In the genomic region with DNA sequence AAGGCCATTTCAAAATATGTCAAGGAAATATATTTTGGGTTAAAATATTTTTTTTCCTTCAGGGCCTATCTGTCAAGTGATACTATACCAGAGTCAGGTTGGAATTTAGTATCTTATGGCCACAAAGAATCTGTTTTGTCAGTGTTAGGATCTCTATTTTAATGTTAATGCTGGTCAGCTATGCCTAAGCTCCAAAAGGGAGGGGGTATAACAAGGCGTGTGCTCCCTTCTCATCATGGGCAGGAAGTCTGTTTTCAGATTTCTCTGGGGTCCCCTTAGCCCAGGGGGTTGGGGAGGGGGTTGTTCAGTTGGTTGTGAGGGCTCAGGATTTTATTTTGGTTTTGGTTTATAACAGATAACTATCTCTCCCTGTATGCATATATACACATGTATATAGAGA, we compare ENCODE assay signal across 27 cellular contexts.
"Had no signal": no experiment of that assay in that cellular context is flagged by ENCODE, and none has a peak within 500 bp of the region (broad histone marks: within the 10 kb centered on the region; RNA-seq: fewer than 3 reads in every experiment).

No MANE protein-coding gene starts in this region.

- H3K27me3 Mint-ChIP-seq: stimulated activated naive B cell treated with anti-CD40 and anti-IgM and Interleukin-4, amounts not matched to agents 10 μg/mL and 1 μg/mL and 100 μg/mL, for 72 hours; stimulated activated naive CD8-positive, alpha-beta T cell treated with anti-CD3 and anti-CD28 coated beads, Interleukin-15, Interleukin-2, amounts not matched to agents 100 ng/mL and 50 ng/mL, for 24 hours had no signal

- H3K27me3 ChIP-seq: neural progenitor cell, ovary, right lobe of liver, sigmoid colon, stomach, thyroid gland, tibial nerve, upper lobe of left lung, vagina had no signal

- H3K4me3 ChIP-seq: neural progenitor cell, ovary, psoas muscle, right lobe of liver, sigmoid colon, stomach, thoracic aorta, thyroid gland, tibial nerve, upper lobe of left lung, vagina had no signal

- ATAC-seq: psoas muscle; right cardiac atrium; right lobe of liver; stimulated activated effector memory CD8-positive, alpha-beta T cell treated with anti-CD3 and anti-CD28 coated beads, Interleukin-12 subunit alpha, Interleukin-12 subunit beta, amount 100 ng/mL, for 72 hours; stimulated activated naive B cell treated with anti-CD40 and anti-IgM and Interleukin-4, amounts not matched to agents 10 μg/mL and 1 μg/mL and 100 μg/mL, for 72 hours had no signal

- H3K9me3 ChIP-seq: thyroid gland, vagina had no signal

- DNase-seq: occipital lobe; ovary; posterior cingulate gyrus; psoas muscle; right cardiac atrium; right lobe of liver; sigmoid colon; small intestine; stimulated activated CD4-positive, alpha-beta T cell treated with anti-CD3 and anti-CD28 coated beads, Interleukin-15, amount 100 ng/mL, for 24 hours; stimulated activated CD4-positive, alpha-beta T cell treated with anti-CD3 and anti-CD28 coated beads, Interleukin-2, amount 100 ng/mL, for 24 hours; stimulated activated CD4-positive, alpha-beta T cell treated with anti-CD3 and anti-CD28 coated beads, Interleukin-2, amount 100 ng/mL, for 48 hours; stimulated activated CD4-positive, alpha-beta T cell treated with anti-CD3 and anti-CD28 coated beads, Interleukin-4, amount 100 ng/mL, for 24 hours; stimulated activated naive B cell treated with anti-CD40 and anti-IgM and Interleukin-4, amounts not matched to agents 10 μg/mL and 1 μg/mL and 100 μg/mL, for 72 hours; stimulated activated naive CD4-positive, alpha-beta T cell treated with Interleukin-2 at 50 U/mL for 16 hours; stomach; thyroid gland; trophoblast cell; upper lobe of left lung had no signal

- H3K79me2 ChIP-seq: parathyroid adenoma had no signal

- H2AFZ ChIP-seq: neural progenitor cell, parathyroid adenoma had no signal

- H3K27ac Mint-ChIP-seq: nephron; neural progenitor cell; progenitor cell of endocrine pancreas; stimulated activated effector memory CD8-positive, alpha-beta T cell treated with anti-CD3 and anti-CD28 coated beads, Interleukin-12 subunit alpha, Interleukin-12 subunit beta, amount 100 ng/mL, for 72 hours; stimulated activated naive B cell treated with anti-CD40 and anti-IgM and Interleukin-4, amounts not matched to agents 10 μg/mL and 1 μg/mL and 100 μg/mL, for 72 hours; stimulated activated naive CD8-positive, alpha-beta T cell treated with anti-CD3 and anti-CD28 coated beads, Interleukin-15, Interleukin-2, amounts not matched to agents 100 ng/mL and 50 ng/mL, for 24 hours had no signal

- H3K36me3 Mint-ChIP-seq: neural progenitor cell; stimulated activated effector memory CD8-positive, alpha-beta T cell treated with anti-CD3 and anti-CD28 coated beads, Interleukin-12 subunit alpha, Interleukin-12 subunit beta, amount 100 ng/mL, for 72 hours had no signal

- H3K4me2 ChIP-seq: neural progenitor cell had no signal

- H3K4me1 Mint-ChIP-seq: nephron; stimulated activated effector memory CD8-positive, alpha-beta T cell treated with anti-CD3 and anti-CD28 coated beads, Interleukin-12 subunit alpha, Interleukin-12 subunit beta, amount 100 ng/mL, for 72 hours; stimulated activated naive B cell treated with anti-CD40 and anti-IgM and Interleukin-4, amounts not matched to agents 10 μg/mL and 1 μg/mL and 100 μg/mL, for 72 hours had no signal

- H3K4me1 ChIP-seq: neural progenitor cell, parathyroid adenoma, psoas muscle, right lobe of liver, sigmoid colon, stomach, thyroid gland, tibial nerve, upper lobe of left lung, vagina had no signal

- H3K4me3 Mint-ChIP-seq: nephron; neural progenitor cell; stimulated activated effector memory CD8-positive, alpha-beta T cell treated with anti-CD3 and anti-CD28 coated beads, Interleukin-12 subunit alpha, Interleukin-12 subunit beta, amount 100 ng/mL, for 72 hours; stimulated activated naive B cell treated with anti-CD40 and anti-IgM and Interleukin-4, amounts not matched to agents 10 μg/mL and 1 μg/mL and 100 μg/mL, for 72 hours; stimulated activated naive CD8-positive, alpha-beta T cell treated with anti-CD3 and anti-CD28 coated beads, Interleukin-15, Interleukin-2, amounts not matched to agents 100 ng/mL and 50 ng/mL, for 24 hours had no signal

- H3K36me3 ChIP-seq: neural progenitor cell, ovary, right lobe of liver, sigmoid colon, stomach, thoracic aorta, thyroid gland, tibial nerve, upper lobe of left lung, vagina had no signal

- H3K27ac ChIP-seq: neural progenitor cell, ovary, parathyroid adenoma, psoas muscle, right lobe of liver, sigmoid colon, stomach, thoracic aorta, thyroid gland, tibial nerve, upper lobe of left lung, vagina had no signal

- H3K9ac ChIP-seq: neural progenitor cell, parathyroid adenoma had no signal
